Comparison of ENCODE assay signal across 8 cellular contexts in the genomic region with DNA sequence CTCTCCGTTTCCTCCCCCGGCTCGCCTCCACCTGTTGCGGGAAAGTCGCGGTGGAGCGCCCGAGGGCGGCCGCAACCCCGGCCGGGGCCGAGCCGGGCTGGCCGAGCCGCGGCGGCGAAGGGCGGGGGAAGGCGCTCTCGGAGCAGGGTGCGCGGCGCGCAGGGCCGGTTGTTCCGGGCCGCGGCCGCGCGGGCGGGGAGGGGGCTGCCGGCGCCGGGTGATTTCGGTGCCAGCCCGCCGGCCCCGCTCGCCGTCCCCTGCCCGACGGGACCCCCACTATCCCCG. TPM values are rescaled to one million over a fixed set of nuclear protein-coding genes. Genes with fewer than 3 reads are reported as not detected.
DNase-seq lines count a peak whose midpoint lies in the region; ATAC-seq, FAIRE-seq and TF ChIP-seq lines count a peak whose summit lies in the region.

No MANE protein-coding gene starts in this region.

- no peaks in the 10 kb centered on the region for H3K4me1 Mint-ChIP-seq in central memory CD8-positive, alpha-beta T cell

- H3K4me3 ChIP-seq in lower leg skin (ENCODE audit: low read depth, poor library complexity, severe bottlenecking), result peak overlapping the region; percentile 69
- H3K4me3 ChIP-seq in tibial artery, result peak overlapping the region; percentile 72 to 81

- WGBS in lower leg skin, 2 donors, result 1% methylated on average over 42 of the region's 46 CpGs; no CpG with 5 or more reads in 1 of the 2 donors

- peaks cover 45% of the 10 kb centered on the region for H3K27me3 Mint-ChIP-seq in central memory CD8-positive, alpha-beta T cell

- TF ChIP-seq POLR2A in GM12891 (IDR thresholded peaks at IDR 0.05; ENCODE audit: low read depth, low read length) (no peak), lower leg skin (IDR thresholded peaks at IDR 0.05) (no peak)

- FAIRE-seq in GM12891 (lab: Jason Lieb, UNC), result peak; percentile 56
- FAIRE-seq in HTR-8/SVneo (lab: Jason Lieb, UNC), result no peak

- DNase-seq in GM12891 (ENCODE audit: insufficient read length, low spot score) (peak; percentile 58), HTR-8/SVneo (ENCODE audit: insufficient read length, low spot score) (peak; percentile 31), lower leg skin (ENCODE audit: low spot score in 2 of 2) (no peak), tibial artery (no peak), NCI-H2107 treated with DMSO at 0.1 percent for 48 hours (lab: John Stamatoyannopoulos, UW; ENCODE audit: unreplicated experiment) (no peak)
- peak in 1 of 2 donors; percentile 15 for DNase-seq in central memory CD8-positive, alpha-beta T cell (ENCODE audit: low spot score in 2 of 2)
- no peak for DNase-seq in central memory CD4-positive, alpha-beta T cell

- H3K27ac Mint-ChIP-seq in central memory CD8-positive, alpha-beta T cell (ENCODE audit: low read depth), result no peak overlapping the region

- peaks cover 0 to 20% (median 8%) of the 10 kb centered on the region in 4 donors for H3K4me1 ChIP-seq in tibial artery

- intact Hi-C loops in lower leg skin (cut with DNase I; ENCODE audit: low total_unique reads), result no loop called here
- intact Hi-C loops in tibial artery (cut with DNase I; ENCODE audit: low total_unique reads), result no loop called here

- peak overlapping the region; percentile 48 for H3K4me3 Mint-ChIP-seq in central memory CD8-positive, alpha-beta T cell

- H3K36me3 Mint-ChIP-seq in central memory CD8-positive, alpha-beta T cell (ENCODE audit: insufficient read depth), result peaks cover 7% of the 10 kb centered on the region

- ATAC-seq in GM21447 (IDR thresholded peaks at IDR 0.05; ENCODE audit: unreplicated experiment), result peak; percentile 48
- ATAC-seq in central memory CD8-positive, alpha-beta T cell (replicated peaks; ENCODE audit: extremely low read depth, poor library complexity, severe bottlenecking), result peak; percentile 52

- H3K9me3 Mint-ChIP-seq in central memory CD8-positive, alpha-beta T cell, result no peaks in the 10 kb centered on the region

- TF ChIP-seq CTCF in lower leg skin (IDR thresholded peaks at IDR 0.05) (no peak), tibial artery (IDR thresholded peaks at IDR 0.05) (no peak)

- H3K27ac ChIP-seq in tibial artery, result peak overlapping the region; percentile 41 to 61

- peaks cover under 1 to 3% (median under 1%) of the 10 kb centered on the region in 3 donors for H3K36me3 ChIP-seq in tibial artery

- no peaks in the 10 kb centered on the region for H3K9me3 ChIP-seq in tibial artery

- H3K27me3 ChIP-seq in tibial artery, result peaks cover 0 to 2% of the 10 kb centered on the region in 2 donors

TF ChIP-seq in GM12891, 5 proteins besides CTCF, POLR2A, EP300 and RAD21:
- TF ChIP-seq PAX5 (IDR thresholded peaks at IDR 0.05; ENCODE audit: insufficient read depth, low read length, severe bottlenecking) (no peak), TAF1 (IDR thresholded peaks at IDR 0.05; ENCODE audit: low read depth, low read length) (no peak), POU2F2 (IDR thresholded peaks at IDR 0.05; ENCODE audit: low read depth, low read length) (no peak), POLR2AphosphoS5 (IDR thresholded peaks at IDR 0.05; ENCODE audit: low read depth, low read length) (no peak), SPI1 (IDR thresholded peaks at IDR 0.05; ENCODE audit: low read depth, low read length) (no peak)
TF ChIP-seq in GM12891: peak in this region for 0.

RNA-seq across cellular contexts. Expression of gene MAP7, which starts 0.2 kb away (rescaled TPM):
- polyA plus RNA-seq in GM12891 (2012; ENCODE audit: low read depth, missing spikeins), result 0.10 TPM
- total RNA-seq in lower leg skin, result 10 to 100 TPM; 32.5 to 41.8 (median 39.0) TPM

Comparison
In these comparisons a context has a peak if more than half of its experiments do, and no peak if none do; other contexts are left out.
1. DNase-seq: peak in GM12891 (single experiment) and HTR-8/SVneo (single experiment); none in lower leg skin (0 of 2), tibial artery (0 of 2), central memory CD4-positive, alpha-beta T cell (single experiment) and NCI-H2107 treated with DMSO at 0.1 percent for 48 hours (single experiment).